ENCODE assay signal across 22 cellular contexts in the genomic region with DNA sequence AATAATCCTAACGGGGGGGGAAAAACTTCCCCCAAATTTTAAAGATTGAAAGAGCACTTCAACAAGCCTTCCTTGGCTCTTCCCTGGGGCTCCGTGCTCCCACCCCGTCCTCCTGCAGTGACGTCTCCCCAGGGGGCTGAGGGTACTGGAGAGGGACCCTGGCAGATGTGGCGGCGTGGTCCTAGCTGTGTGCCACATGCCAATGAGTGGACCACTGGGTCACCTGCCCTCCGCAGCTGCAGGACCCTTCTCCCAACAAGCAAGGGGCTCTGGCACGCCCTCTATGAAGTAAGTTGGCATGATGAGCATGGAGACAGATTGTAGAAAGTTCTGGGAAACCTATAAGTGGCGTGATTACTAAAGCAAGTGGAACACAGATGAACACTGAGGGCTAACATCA.
"Had no signal": no experiment of that assay in that cellular context is flagged by ENCODE, and none has a peak within 500 bp of the region (broad histone marks: within the 10 kb centered on the region; RNA-seq: fewer than 3 reads in every experiment).

No MANE protein-coding gene starts in this region.

- H3K27me3 Mint-ChIP-seq: stimulated activated naive CD8-positive, alpha-beta T cell treated with anti-CD3 and anti-CD28 coated beads, Interleukin-15, amount 100 ng/mL, for 72 hours had no signal

- H3K4me3 Mint-ChIP-seq: activated CD4-positive, alpha-beta T cell treated with anti-CD3 and anti-CD28 coated beads, Interleukin-2, amount 10 ng/mL, durations not matched to agents 7 days and 5 days; activated CD8-positive, alpha-beta T cell treated with anti-CD3 and anti-CD28 coated beads, Interleukin-2, amount 10 ng/mL, durations not matched to agents 7 days and 5 days; activated naive CD4-positive, alpha-beta T cell treated with anti-CD3 and anti-CD28 coated beads, Interleukin-2, amount 50 U/mL, for 24 hours; stimulated activated naive CD8-positive, alpha-beta T cell treated with anti-CD3 and anti-CD28 coated beads, Interleukin-15, amount 100 ng/mL, for 72 hours had no signal

- H3K36me3 ChIP-seq: adrenal gland, breast epithelium, gastrocnemius medialis, prostate gland, right atrium auricular region, uterus had no signal

- H3K36me3 Mint-ChIP-seq: activated naive CD4-positive, alpha-beta T cell treated with anti-CD3 and anti-CD28 coated beads, Interleukin-2, amount 50 U/mL, for 24 hours had no signal

- H3K9me3 ChIP-seq: adrenal gland, breast epithelium, gastrocnemius medialis, prostate gland, right atrium auricular region, testis, uterus had no signal

- H3K9me3 Mint-ChIP-seq: activated CD4-positive, alpha-beta T cell treated with anti-CD3 and anti-CD28 coated beads, Interleukin-2, amount 10 ng/mL, durations not matched to agents 7 days and 5 days; activated naive CD4-positive, alpha-beta T cell treated with anti-CD3 and anti-CD28 coated beads, Interleukin-2, amount 50 U/mL, for 24 hours had no signal

- H3K4me1 ChIP-seq: adrenal gland, breast epithelium, gastrocnemius medialis, testis, uterus had no signal

- ATAC-seq: activated CD4-positive, CD25-positive, alpha-beta regulatory T cell treated with anti-CD3 and anti-CD28 coated beads, Interleukin-2, amount 50 U/mL, for 24 hours; activated CD8-positive, alpha-beta T cell treated with anti-CD3 and anti-CD28 coated beads, Interleukin-2, amount 10 ng/mL, durations not matched to agents 7 days and 5 days; gastrocnemius medialis; left colon; stimulated activated naive CD8-positive, alpha-beta T cell treated with anti-CD3 and anti-CD28 coated beads, Interleukin-15, amount 100 ng/mL, for 72 hours had no signal

- H3K4me3 ChIP-seq: adrenal gland, breast epithelium, gastrocnemius medialis, prostate gland, right atrium auricular region, skin epidermis, testis, uterus had no signal

- H3K27ac ChIP-seq: adrenal gland, breast epithelium, gastrocnemius medialis, prostate gland, right atrium auricular region, skin epidermis, testis, uterus had no signal

- DNase-seq: activated CD4-positive, alpha-beta T cell treated with anti-CD3 and anti-CD28 coated beads, Interleukin-2, amount 10 ng/mL, durations not matched to agents 7 days and 5 days; activated CD8-positive, alpha-beta memory T cell treated with anti-CD3 and anti-CD28 coated beads, Interleukin-2, amount 50 U/mL, for 48 hours; activated CD8-positive, alpha-beta T cell treated with anti-CD3 and anti-CD28 coated beads, Interleukin-2, amount 10 ng/mL, durations not matched to agents 7 days and 5 days; activated gamma-delta T cell; adrenal gland; cerebellar nuclear complex; cortex of kidney; effector CD4-positive, alpha-beta T cell; gastrocnemius medialis; left colon; occipital lobe; stimulated activated CD4-positive, alpha-beta T cell treated with anti-CD3 and anti-CD28 coated beads, Interleukin-15, amount 100 ng/mL, for 24 hours; stimulated activated CD4-positive, alpha-beta T cell treated with anti-CD3 and anti-CD28 coated beads, Interleukin-4, amount 100 ng/mL, for 1 hour; stimulated activated naive CD8-positive, alpha-beta T cell treated with anti-CD3 and anti-CD28 coated beads, Interleukin-15, amount 100 ng/mL, for 72 hours; testis; uterus had no signal

- H3K27ac Mint-ChIP-seq: activated CD4-positive, alpha-beta T cell treated with anti-CD3 and anti-CD28 coated beads, Interleukin-2, amount 10 ng/mL, durations not matched to agents 7 days and 5 days; activated CD8-positive, alpha-beta T cell treated with anti-CD3 and anti-CD28 coated beads, Interleukin-2, amount 10 ng/mL, durations not matched to agents 7 days and 5 days; activated naive CD4-positive, alpha-beta T cell treated with anti-CD3 and anti-CD28 coated beads, Interleukin-2, amount 50 U/mL, for 24 hours; stimulated activated naive CD8-positive, alpha-beta T cell treated with anti-CD3 and anti-CD28 coated beads, Interleukin-15, amount 100 ng/mL, for 72 hours had no signal

- H3K4me1 Mint-ChIP-seq: activated CD4-positive, alpha-beta T cell treated with anti-CD3 and anti-CD28 coated beads, Interleukin-2, amount 10 ng/mL, durations not matched to agents 7 days and 5 days; activated naive CD4-positive, alpha-beta T cell treated with anti-CD3 and anti-CD28 coated beads, Interleukin-2, amount 50 U/mL, for 24 hours; stimulated activated naive CD8-positive, alpha-beta T cell treated with anti-CD3 and anti-CD28 coated beads, Interleukin-15, amount 100 ng/mL, for 72 hours had no signal

- H3K27me3 ChIP-seq: adrenal gland, breast epithelium, gastrocnemius medialis, right atrium auricular region, testis, uterus had no signal
